11 cellular contexts compared by ENCODE assay signal in the genomic region with DNA sequence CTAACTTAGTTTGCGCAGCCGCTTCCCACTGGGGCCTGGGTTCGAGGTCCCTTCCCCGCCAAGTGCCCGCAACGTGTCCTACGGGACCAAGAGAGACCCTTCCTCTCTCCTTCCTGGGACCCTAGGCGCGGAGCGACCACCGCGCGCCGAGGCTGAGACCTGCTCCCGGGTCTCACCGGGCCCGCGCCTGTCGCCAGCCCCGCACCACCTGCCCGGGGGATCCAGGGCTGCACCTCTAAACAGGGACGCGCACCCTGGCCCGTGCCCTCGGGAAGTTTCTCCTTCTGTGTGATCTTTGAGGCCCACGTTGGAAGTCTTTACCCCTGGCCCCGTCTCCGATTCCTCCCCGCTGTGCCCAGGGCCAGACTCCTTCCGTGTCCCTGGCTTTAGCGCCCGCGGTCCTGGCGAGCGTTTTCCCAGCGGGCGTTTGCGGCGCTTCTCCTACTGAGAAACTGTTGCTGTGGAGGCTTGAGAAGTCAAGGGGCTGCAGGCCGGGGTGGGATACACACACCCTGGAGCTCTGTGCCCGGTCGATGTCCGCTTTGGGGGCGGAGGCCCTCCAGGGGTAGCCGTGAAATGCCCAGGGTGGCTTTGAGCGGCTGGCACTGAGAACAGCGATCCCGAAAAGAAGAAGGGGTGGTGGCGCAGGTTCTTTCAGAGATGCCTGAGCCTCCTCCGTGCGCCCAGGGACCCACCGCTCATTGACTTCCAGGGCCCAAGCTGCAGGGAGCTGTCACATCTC. TPM values are rescaled to one million over a fixed set of nuclear protein-coding genes. Genes with fewer than 3 reads are reported as not detected.
DNase-seq lines count a peak whose midpoint lies in the region; ATAC-seq and TF ChIP-seq lines count a peak whose summit lies in the region.
"Had no signal": no experiment of that assay in that cellular context is flagged by ENCODE, and none has a peak within 500 bp of the region (broad histone marks: within the 10 kb centered on the region; RNA-seq: fewer than 3 reads in every experiment).

No MANE protein-coding gene starts in this region.

- DNase-seq in heart right ventricle (no peak), cardiac septum (ENCODE audit: low spot score) (no peak), esophagus muscularis mucosa (ENCODE audit: extremely low spot score) (peak; percentile 62), neural crest cell (ENCODE audit: low read depth, low spot score) (no peak), vagina (ENCODE audit: extremely low spot score in 2 of 2) (peak; percentile 52 to 64), superior temporal gyrus (ENCODE audit: extremely low spot score) (no peak)
- DNase-seq: activated naive CD4-positive, alpha-beta T cell; NCI-H1092; T-cell had no signal

- no peaks in the 10 kb centered on the region for H3K36me3 Mint-ChIP-seq in neural crest cell (ENCODE audit: low read depth)
- H3K36me3 Mint-ChIP-seq: T-cell had no signal

- H3K27me3 ChIP-seq in heart right ventricle (peaks cover 5 to 72% (median 64%) of the 10 kb centered on the region in 7 donors), esophagus muscularis mucosa (peaks cover 0 to 66% (median 19%) of the 10 kb centered on the region in 4 donors), vagina (no peaks in the 10 kb centered on the region)

- TF ChIP-seq CTCF in heart right ventricle (IDR thresholded peaks at IDR 0.05) (no peak), esophagus muscularis mucosa (IDR thresholded peaks at IDR 0.05) (no peak), neural crest cell (conservative IDR thresholded peaks at IDR 0.05) (no peak), vagina (IDR thresholded peaks at IDR 0.05) (no peak)

- no peaks in the 10 kb centered on the region for H3K9me3 Mint-ChIP-seq in neural crest cell
- H3K9me3 Mint-ChIP-seq: T-cell had no signal

- TF ChIP-seq POLR2A in esophagus muscularis mucosa (IDR thresholded peaks at IDR 0.05; ENCODE audit: low read depth) (no peak), vagina (IDR thresholded peaks at IDR 0.05) (no peak)

- WGBS in heart right ventricle, 2 donors = 11 to 12% methylated on average over 46 to 52 of the region's 52 CpGs
- WGBS in esophagus muscularis mucosa = 35% methylated on average over 17 of the region's 52 CpGs

- no peak overlapping the region for H3K27ac Mint-ChIP-seq in neural crest cell (ENCODE audit: unreplicated experiment)
- H3K27ac Mint-ChIP-seq: T-cell had no signal

- H3K36me3 ChIP-seq in heart right ventricle (no peaks in the 10 kb centered on the region), esophagus muscularis mucosa (no peaks in the 10 kb centered on the region), vagina (no peaks in the 10 kb centered on the region)

- H3K4me3 ChIP-seq in heart right ventricle = peak overlapping the region in 9 of 10 donors; percentile 16 to 47 (median 41)
- H3K4me3 ChIP-seq in esophagus muscularis mucosa = peak overlapping the region; percentile 52 to 64 (median 54)
- peak overlapping the region; percentile 44 to 53 for H3K4me3 ChIP-seq in vagina

- H3K9me3 ChIP-seq in heart right ventricle = no peaks in the 10 kb centered on the region
- H3K9me3 ChIP-seq in esophagus muscularis mucosa = no peaks in the 10 kb centered on the region
- no peaks in the 10 kb centered on the region for H3K9me3 ChIP-seq in vagina

- H3K27ac ChIP-seq in heart right ventricle (no peak overlapping the region), esophagus muscularis mucosa (replicated peaks in 1 of 4) (no peak overlapping the region), vagina (no peak overlapping the region)

- no peak for TF ChIP-seq EP300 in esophagus muscularis mucosa (IDR thresholded peaks at IDR 0.05)

- peaks cover 3 to 15% (median 11%) of the 10 kb centered on the region in 9 donors for H3K4me1 ChIP-seq in heart right ventricle
- H3K4me1 ChIP-seq in esophagus muscularis mucosa = peaks cover 6 to 22% (median 21%) of the 10 kb centered on the region in 4 donors
- H3K4me1 ChIP-seq in vagina = peaks cover 19% of the 10 kb centered on the region

- intact Hi-C loops in heart right ventricle (cut with DNase I) = no loop called here
- intact Hi-C loops in cardiac septum (cut with DNase I) = no loop called here
- intact Hi-C loops in esophagus muscularis mucosa (cut with DNase I) = no loop called here
- intact Hi-C loops in vagina (cut with DNase I) = no loop called here

- H3K27me3 Mint-ChIP-seq in neural crest cell (ENCODE audit: low read depth) = peaks cover 84% of the 10 kb centered on the region

- H3K4me1 Mint-ChIP-seq in neural crest cell = peaks cover 3% of the 10 kb centered on the region

- H3K4me3 Mint-ChIP-seq in neural crest cell = peak overlapping the region; percentile 79

- ATAC-seq in heart right ventricle (no peak), HG03159 (IDR thresholded peaks at IDR 0.05; ENCODE audit: unreplicated experiment) (no peak), GM21529 (IDR thresholded peaks at IDR 0.05; ENCODE audit: unreplicated experiment) (no peak)
- ATAC-seq: T-cell had no signal

RNA-seq across cellular contexts. Expression of a gene that starts 0.6 kb away (rescaled TPM):
- total RNA-seq in heart right ventricle (not detected), cardiac septum (0.27 TPM), esophagus muscularis mucosa (1 to 10 TPM in 2 of 4 donors, under 1 TPM in 2; 0.84 to 2.1 (median 1.3) TPM), neural crest cell (not detected in 2 replicates), vagina (2.5 TPM)
- polyA plus RNA-seq in heart right ventricle = not detected
- total RNA-seq: T-cell had no signal

Comparison
In these comparisons a context has a peak if more than half of its experiments do, and no peak if none do; other contexts are left out.
1. DNase-seq: peak in esophagus muscularis mucosa (single experiment) and vagina (2 of 2); none in heart right ventricle (0 of 2), cardiac septum (single experiment), neural crest cell (single experiment) and superior temporal gyrus (single experiment).
2. Peak in every context shown above with its lines, with median percentiles within 50 percentile points of each other: H3K4me3 ChIP-seq.